ENCODE assay signal across 15 cellular contexts in the genomic region with DNA sequence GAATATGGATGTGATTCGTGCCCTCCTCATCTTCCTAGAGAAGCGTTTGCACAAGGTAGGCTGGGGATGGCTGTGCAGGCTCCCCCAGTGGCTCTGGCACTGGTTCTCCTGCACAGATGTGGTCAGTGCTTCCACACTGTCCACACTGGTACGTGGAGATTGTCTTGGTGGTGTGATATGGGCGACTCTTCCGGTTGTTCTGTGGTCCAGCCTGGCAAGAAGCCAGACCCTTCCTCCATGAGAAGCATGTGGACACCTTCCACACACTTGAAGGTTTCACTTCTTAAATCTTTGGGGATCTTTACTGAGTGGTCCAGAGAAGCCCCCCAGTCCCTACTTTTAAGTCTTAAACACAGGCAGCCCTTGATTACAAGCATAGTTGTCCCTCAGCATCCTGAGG. TPM values are rescaled to one million over a fixed set of nuclear protein-coding genes. Genes with fewer than 3 reads are reported as not detected.
A peak's percentile ranks its signal among the peaks of the same experiment; 100 is the strongest.
DNase-seq lines count a peak whose midpoint lies in the region; ATAC-seq and TF ChIP-seq lines count a peak whose summit lies in the region.
"Had no signal": no experiment of that assay in that cellular context is flagged by ENCODE, and none has a peak within 500 bp of the region (broad histone marks: within the 10 kb centered on the region; RNA-seq: fewer than 3 reads in every experiment).

No MANE protein-coding gene starts in this region.

- H3K4me3 Mint-ChIP-seq in T-helper 2 cell treated with Interferon-gamma antibody and Interleukin-4, amounts not matched to agents 5 μg/mL and 100 μg/mL, for 36 hours, result peak overlapping the region; percentile 34
- H3K4me3 Mint-ChIP-seq in chondrocyte (ENCODE audit: unreplicated experiment), result no peak overlapping the region
- H3K4me3 Mint-ChIP-seq: GM23338 had no signal

- in situ Hi-C loops in IMR-90 (cut with MboI; ENCODE audit: low sequenced_read_pairs), result no loop called here

- peaks cover 67% of the 10 kb centered on the region for H4K20me1 ChIP-seq in IMR-90 (ENCODE audit: insufficient read depth, low read length)
- H4K20me1 ChIP-seq in osteoblast (ENCODE audit: insufficient read depth, low read length), result peaks cover 52% of the 10 kb centered on the region

- no peaks in the 10 kb centered on the region for H3K9me3 ChIP-seq in IMR-90 (ENCODE audit: control insufficient read depth, insufficient read depth, low read length)
- H3K9me3 ChIP-seq in osteoblast (ENCODE audit: low read depth, low read length), result no peaks in the 10 kb centered on the region
- H3K9me3 ChIP-seq: right atrium auricular region had no signal

- H3K9me1 ChIP-seq in IMR-90 (ENCODE audit: insufficient read depth, low read length), result peaks cover 16% of the 10 kb centered on the region

- TF ChIP-seq RAD21 in IMR-90 (IDR thresholded peaks at IDR 0.05; ENCODE audit: low read length), result no peak

- POLR2A ChIA-PET in IMR-90 (lab: Charles Lee; ENCODE audit: unreplicated experiment), result no interaction called here

- peaks cover 9% of the 10 kb centered on the region for H3K4me1 Mint-ChIP-seq in T-helper 2 cell treated with Interferon-gamma antibody and Interleukin-4, amounts not matched to agents 5 μg/mL and 100 μg/mL, for 36 hours (ENCODE audit: low read depth)
- peaks cover 27% of the 10 kb centered on the region for H3K4me1 Mint-ChIP-seq in chondrocyte (ENCODE audit: low read depth)

- H3K56ac ChIP-seq in IMR-90 (ENCODE audit: extremely low read depth, insufficient read depth, low read length), result no peak overlapping the region

- H3K23ac ChIP-seq in IMR-90 (ENCODE audit: low read depth, low read length), result no peak overlapping the region

- H3K4me1 ChIP-seq in IMR-90 (ENCODE audit: control insufficient read depth, insufficient read depth, low read length) (peaks cover 21% of the 10 kb centered on the region), osteoblast (ENCODE audit: insufficient read depth, low read length) (peaks cover 23% of the 10 kb centered on the region)

- no peak overlapping the region for H4K5ac ChIP-seq in IMR-90 (ENCODE audit: low read depth, low read length)

- H3K9ac ChIP-seq in IMR-90 (ENCODE audit: low read depth, low read length), result no peak overlapping the region

- peak overlapping the region; percentile 76 for H2BK5ac ChIP-seq in IMR-90 (ENCODE audit: low read depth, low read length, poor library complexity, severe bottlenecking)

- H3K79me2 ChIP-seq in osteoblast (ENCODE audit: insufficient read depth, low read length), result peaks cover 62% of the 10 kb centered on the region

- peak overlapping the region in 1 of 2 experiments; percentile 85; a peak in 1 of 4 replicates for H4K8ac ChIP-seq in IMR-90 (ENCODE audit: low read depth in 2 of 2, low read length in 2 of 2)

- no peak for DNase-seq in T-helper 2 cell treated with Interferon-gamma antibody and Interleukin-4, amounts not matched to agents 5 μg/mL and 100 μg/mL, for 36 hours (ENCODE audit: low spot score)
- DNase-seq in T-helper 2 cell, result no peak
- DNase-seq in IMR-90, result no peak
- peak; percentile 20 for DNase-seq in chondrocyte (ENCODE audit: low spot score)
- DNase-seq in osteoblast (ENCODE audit: insufficient read length, low spot score, missing footprints), result peak; percentile 14
- no peak for DNase-seq in germinal center (ENCODE audit: low spot score)
- DNase-seq in stimulated activated CD4-positive, alpha-beta T cell treated with anti-CD3 and anti-CD28 coated beads, Interleukin-4, amount 100 ng/mL, for 1 hour, result no peak
- DNase-seq: activated gamma-delta T cell treated with Interleukin-2 at 50 U/mL for 16 hours, Calu3, caudate nucleus had no signal

- intact Hi-C loops in IMR-90 (cut with micrococcal nuclease), result no loop called here

- no peak overlapping the region for H3K4me2 ChIP-seq in IMR-90 (ENCODE audit: low read depth, low read length)
- H3K4me2 ChIP-seq in osteoblast (ENCODE audit: insufficient read depth, low read length), result peak overlapping the region; percentile 90
- H3K4me2 ChIP-seq: GM23338 had no signal

- H3K4me3 ChIP-seq in IMR-90 (ENCODE audit: insufficient read depth, low read depth, low read length), result no peak overlapping the region
- H3K4me3 ChIP-seq in osteoblast (ENCODE audit: insufficient read depth, low read length), result no peak overlapping the region
- H3K4me3 ChIP-seq: GM23338, right atrium auricular region had no signal

- no CpG with 5 or more reads among the region's 5 CpGs for WGBS in IMR-90 (ENCODE audit: extremely low coverage in 2 of 2, insufficient read length in 1 of 2), 2 experiments

- no TSS peak for BruUV-seq in IMR-90 (replicated peaks; lab: Mats Ljungman, UMichigan)

- no peak overlapping the region for H3K18ac ChIP-seq in IMR-90 (ENCODE audit: low read depth, low read length)

- no peak for TF ChIP-seq CTCF in IMR-90 (conservative IDR thresholded peaks at IDR 0.05; ENCODE audit: low read depth, low read length)
- no peak for TF ChIP-seq CTCF in chondrocyte (IDR thresholded peaks at IDR 0.05)
- no peak for TF ChIP-seq CTCF in osteoblast (IDR thresholded peaks at IDR 0.05; ENCODE audit: extremely low read depth, low read depth, low read length)

- no peak for TF ChIP-seq POLR2A in IMR-90 (IDR thresholded peaks at IDR 0.05; ENCODE audit: low read depth, low read length)

- H2BK20ac ChIP-seq in IMR-90 (ENCODE audit: low read depth, low read length), result no peak overlapping the region

- H2AFZ ChIP-seq in IMR-90 (replicated peaks; ENCODE audit: low read length, poor library complexity) (no peak overlapping the region), osteoblast (ENCODE audit: low read length) (no peak overlapping the region)
- H2AFZ ChIP-seq: GM23338 had no signal

- no peak overlapping the region for H4K91ac ChIP-seq in IMR-90 (ENCODE audit: insufficient read depth, low read depth, low read length)

- no peaks in the 10 kb centered on the region for H3K27me3 ChIP-seq in IMR-90 (ENCODE audit: control insufficient read depth, insufficient read depth, low read length)
- H3K27me3 ChIP-seq in osteoblast (ENCODE audit: insufficient read depth, low read length), result no peaks in the 10 kb centered on the region
- H3K27me3 ChIP-seq: right atrium auricular region had no signal

- H3K4ac ChIP-seq in IMR-90 (ENCODE audit: low read depth, low read length), result peak overlapping the region; percentile 93; the same call in 1 of the 2 replicates

- H2BK120ac ChIP-seq in IMR-90 (ENCODE audit: low read depth, low read length), result no peak overlapping the region

- peak overlapping the region; percentile 66 for H2AK9ac ChIP-seq in IMR-90 (replicated peaks; ENCODE audit: low read depth, low read length, poor library complexity)

- H3K14ac ChIP-seq in IMR-90 (replicated peaks; ENCODE audit: low read depth, low read length), result no peak overlapping the region; the same call in 1 of the 2 replicates

- H2AK5ac ChIP-seq in IMR-90 (ENCODE audit: low read depth, low read length), result peak overlapping the region; percentile 87

- no peaks in the 10 kb centered on the region for H3K27me3 Mint-ChIP-seq in T-helper 2 cell treated with Interferon-gamma antibody and Interleukin-4, amounts not matched to agents 5 μg/mL and 100 μg/mL, for 36 hours (ENCODE audit: low read depth)
- no peaks in the 10 kb centered on the region for H3K27me3 Mint-ChIP-seq in chondrocyte (ENCODE audit: low read depth)

- dilution Hi-C loops in IMR-90 (cut with HindIII; ENCODE audit: low sequenced_read_pairs, unreplicated experiment), result no loop called here

- peaks cover 32 to 73% of the 10 kb centered on the region in 2 experiments for H3K79me1 ChIP-seq in IMR-90 (ENCODE audit: low read depth in 1 of 2, low read length in 2 of 2)

- no peak overlapping the region for H2BK15ac ChIP-seq in IMR-90 (ENCODE audit: low read depth, low read length)

- H3K27ac ChIP-seq in IMR-90 (ENCODE audit: insufficient read depth, low read length) (peak overlapping the region; percentile 1; the same call in 1 of the 2 replicates), osteoblast (ENCODE audit: low read depth, low read length) (peak overlapping the region; percentile 90)
- H3K27ac ChIP-seq: right atrium auricular region had no signal

- peak overlapping the region; percentile 31 for H3K27ac Mint-ChIP-seq in T-helper 2 cell treated with Interferon-gamma antibody and Interleukin-4, amounts not matched to agents 5 μg/mL and 100 μg/mL, for 36 hours
- no peak overlapping the region for H3K27ac Mint-ChIP-seq in chondrocyte (ENCODE audit: unreplicated experiment)
- H3K27ac Mint-ChIP-seq: GM23338 had no signal

- H3K36me3 Mint-ChIP-seq in T-helper 2 cell treated with Interferon-gamma antibody and Interleukin-4, amounts not matched to agents 5 μg/mL and 100 μg/mL, for 36 hours (ENCODE audit: low read depth), result peaks cover 42% of the 10 kb centered on the region
- H3K36me3 Mint-ChIP-seq in chondrocyte (ENCODE audit: low read depth), result peaks cover 16% of the 10 kb centered on the region

- H3K9me3 Mint-ChIP-seq in T-helper 2 cell treated with Interferon-gamma antibody and Interleukin-4, amounts not matched to agents 5 μg/mL and 100 μg/mL, for 36 hours, result no peaks in the 10 kb centered on the region
- H3K9me3 Mint-ChIP-seq in chondrocyte (ENCODE audit: low read depth), result no peaks in the 10 kb centered on the region
- H3K9me3 Mint-ChIP-seq: GM23338 had no signal

- ATAC-seq in IMR-90 (ENCODE audit: low read depth), result no peak
- no peak for ATAC-seq in HG03432 (IDR thresholded peaks at IDR 0.05; ENCODE audit: unreplicated experiment)
- ATAC-seq: GM23338 had no signal

- CTCF ChIA-PET in IMR-90 (lab: Yijun Ruan, JAX), result no interaction called here

- H3K36me3 ChIP-seq in IMR-90 (ENCODE audit: control insufficient read depth, insufficient read depth, low read length) (peaks cover 63% of the 10 kb centered on the region), osteoblast (ENCODE audit: insufficient read depth, low read length) (peaks cover 59% of the 10 kb centered on the region)

RNA-seq across cellular contexts. Expression of a gene that starts 3.8 kb away (rescaled TPM):
- total RNA-seq in IMR-90 (2012; rRNA removed) (114 and 129 TPM in 2 replicates), chondrocyte (107 to 130 TPM (median 124 TPM) in 3 replicates), osteoblast (128 and 134 TPM in 2 replicates)
- 188 and 193 TPM in 2 replicates for polyA plus RNA-seq in IMR-90 (2012; rRNA removed)
- 137 and 142 TPM in 2 replicates for polyA plus RNA-seq in IMR-90 (2012; cell fraction: cytosol; rRNA removed)
- polyA plus RNA-seq in IMR-90 (2012; cell fraction: nucleus; rRNA removed; ENCODE audit: low replicate concordance), result 324 and 546 TPM in 2 replicates

RNA-seq across cellular contexts. Expression of a gene that starts 4.1 kb away (rescaled TPM):
- 10.0 and 10.8 TPM in 2 replicates for total RNA-seq in IMR-90 (2012; rRNA removed)
- polyA plus RNA-seq in IMR-90 (2012; rRNA removed), result 82.8 and 90.7 TPM in 2 replicates
- polyA plus RNA-seq in IMR-90 (2012; cell fraction: cytosol; rRNA removed), result 51.9 and 97.3 TPM in 2 replicates
- 132 and 169 TPM in 2 replicates for polyA plus RNA-seq in IMR-90 (2012; cell fraction: nucleus; rRNA removed; ENCODE audit: low replicate concordance)
- total RNA-seq in chondrocyte, result 58.0 to 71.1 TPM (median 59.6 TPM) in 3 replicates
- total RNA-seq in osteoblast, result 24.6 and 25.6 TPM in 2 replicates

RNA-seq across cellular contexts. Expression of a gene that starts 18.4 kb away (rescaled TPM):
- total RNA-seq in IMR-90 (2012; rRNA removed) (not detected in 2 replicates), chondrocyte (not detected in 3 replicates), osteoblast (not detected in 2 replicates)
- not detected in 2 replicates for polyA plus RNA-seq in IMR-90 (2012; rRNA removed)
- not detected in 2 replicates for polyA plus RNA-seq in IMR-90 (2012; cell fraction: cytosol; rRNA removed)
- not detected in 2 replicates for polyA plus RNA-seq in IMR-90 (2012; cell fraction: nucleus; rRNA removed; ENCODE audit: low replicate concordance)
- total RNA-seq: A172, Calu3, GM23338, kidney epithelial cell, right atrium auricular region had no signal
- polyA plus RNA-seq: GM23338 had no signal

RNA-seq across cellular contexts. Expression of a gene that starts 24.8 kb away (rescaled TPM):
- 4.4 and 5.4 TPM in 2 replicates for total RNA-seq in IMR-90 (2012; rRNA removed)
- polyA plus RNA-seq in IMR-90 (2012; rRNA removed), result 14.9 and 18.6 TPM in 2 replicates
- polyA plus RNA-seq in IMR-90 (2012; cell fraction: cytosol; rRNA removed), result 14.3 and 15.8 TPM in 2 replicates
- 73.8 and 141 TPM in 2 replicates for polyA plus RNA-seq in IMR-90 (2012; cell fraction: nucleus; rRNA removed; ENCODE audit: low replicate concordance)
- 14.5 to 20.9 TPM (median 18.5 TPM) in 3 replicates for total RNA-seq in chondrocyte
- total RNA-seq in osteoblast, result 10.9 and 11.2 TPM in 2 replicates

RNA-seq across cellular contexts. Expression of a gene that starts 25.5 kb away (rescaled TPM):
- total RNA-seq in IMR-90 (2012; rRNA removed) (217 and 232 TPM in 2 replicates), chondrocyte (103 to 122 TPM (median 104 TPM) in 3 replicates), osteoblast (110 and 117 TPM in 2 replicates)
- polyA plus RNA-seq in IMR-90 (2012; rRNA removed), result 177 and 185 TPM in 2 replicates
- polyA plus RNA-seq in IMR-90 (2012; cell fraction: cytosol; rRNA removed), result 137 and 178 TPM in 2 replicates
- polyA plus RNA-seq in IMR-90 (2012; cell fraction: nucleus; rRNA removed; ENCODE audit: low replicate concordance), result 136 and 175 TPM in 2 replicates

Comparison
In these comparisons a context has a peak if more than half of its experiments do, and no peak if none do; other contexts are left out.
1. DNase-seq: peak in chondrocyte (single experiment) and osteoblast (single experiment); none in T-helper 2 cell treated with Interferon-gamma antibody and Interleukin-4, amounts not matched to agents 5 μg/mL and 100 μg/mL, for 36 hours (single experiment), T-helper 2 cell (0 of 5), IMR-90 (single experiment), germinal center (single experiment) and stimulated activated CD4-positive, alpha-beta T cell treated with anti-CD3 and anti-CD28 coated beads, Interleukin-4, amount 100 ng/mL, for 1 hour (single experiment).